In the genomic region with DNA sequence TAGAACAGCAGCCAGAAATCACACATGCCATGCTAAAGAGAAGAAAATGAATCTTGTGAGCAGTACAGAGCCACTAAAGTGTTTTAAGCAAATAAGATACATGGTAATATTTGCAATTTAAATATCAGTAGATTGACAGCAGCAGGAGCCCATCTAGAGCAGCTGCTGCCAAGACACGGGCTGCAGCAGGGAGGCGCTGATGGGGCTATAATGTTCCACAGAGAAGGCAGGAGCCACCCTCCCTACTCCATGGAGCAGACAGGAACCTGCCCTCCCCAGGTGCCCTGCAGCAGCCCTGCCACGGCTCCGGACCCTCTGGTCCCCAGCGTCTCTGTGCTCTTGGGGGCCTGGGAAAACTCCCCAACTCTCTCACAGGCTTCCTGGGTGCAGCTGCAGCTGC, we compare ENCODE assay signal across 22 cellular contexts.
"Had no signal": no experiment of that assay in that cellular context is flagged by ENCODE, and none has a peak within 500 bp of the region (broad histone marks: within the 10 kb centered on the region; RNA-seq: fewer than 3 reads in every experiment).

No MANE protein-coding gene starts in this region.

- H3K27me3 ChIP-seq: foreskin keratinocyte, neutrophil, pancreas, right atrium auricular region, tibial artery had no signal

- DNase-seq: activated CD4-positive, alpha-beta memory T cell treated with anti-CD3 and anti-CD28 coated beads, Interleukin-2, amount 10 ng/mL, durations not matched to agents 7 days and 5 days; activated CD4-positive, alpha-beta T cell treated with anti-CD3 and anti-CD28 coated beads, Interleukin-2, amount 10 ng/mL, durations not matched to agents 24 days and 14 days; activated gamma-delta T cell; activated naive CD4-positive, alpha-beta T cell treated with anti-CD3 and anti-CD28 coated beads, Interleukin-2, amount 50 U/mL, for 16 hours; activated T-cell treated with anti-CD3 and anti-CD28 coated beads for 4 hours; anterior cingulate cortex; effector CD4-positive, alpha-beta T cell; left ventricle myocardium inferior; mammary epithelial cell; midbrain; natural killer cell; psoas muscle; stimulated activated CD4-positive, alpha-beta T cell treated with anti-CD3 and anti-CD28 coated beads, Interleukin-4, amount 100 ng/mL, for 4 hours; stimulated activated naive CD8-positive, alpha-beta T cell treated with anti-CD3 and anti-CD28 coated beads, Interleukin-15, amount 100 ng/mL, for 72 hours; T-helper 17 cell; tibial artery had no signal

- H3K4me3 ChIP-seq: left ventricle myocardium inferior, pancreas, psoas muscle, right atrium auricular region, tibial artery had no signal

- H3K4me3 Mint-ChIP-seq: activated CD4-positive, alpha-beta memory T cell treated with anti-CD3 and anti-CD28 coated beads, Interleukin-2, amount 10 ng/mL, durations not matched to agents 7 days and 5 days; activated CD4-positive, alpha-beta T cell treated with anti-CD3 and anti-CD28 coated beads, Interleukin-2, amount 10 ng/mL, durations not matched to agents 24 days and 14 days; brain; dendritic cell treated with granulocyte-macrophage colony-stimulating factor and Interleukin-4, amounts not matched to agents 40 ng/mL and 50 ng/mL, for 4 days; natural killer cell; stimulated activated naive CD8-positive, alpha-beta T cell treated with anti-CD3 and anti-CD28 coated beads, Interleukin-15, amount 100 ng/mL, for 72 hours; T-helper 17 cell had no signal

- H3K4me1 Mint-ChIP-seq: activated CD4-positive, alpha-beta memory T cell treated with anti-CD3 and anti-CD28 coated beads, Interleukin-2, amount 10 ng/mL, durations not matched to agents 7 days and 5 days; activated CD4-positive, alpha-beta T cell treated with anti-CD3 and anti-CD28 coated beads, Interleukin-2, amount 10 ng/mL, durations not matched to agents 24 days and 14 days; brain; natural killer cell; stimulated activated naive CD8-positive, alpha-beta T cell treated with anti-CD3 and anti-CD28 coated beads, Interleukin-15, amount 100 ng/mL, for 72 hours; T-helper 17 cell had no signal

- H3K36me3 ChIP-seq: left ventricle myocardium inferior, neutrophil, pancreas, right atrium auricular region, tibial artery had no signal

- H3K4me1 ChIP-seq: foreskin keratinocyte, left ventricle myocardium inferior, pancreas, psoas muscle, right atrium auricular region, tibial artery had no signal

- H3K27ac Mint-ChIP-seq: activated CD4-positive, alpha-beta memory T cell treated with anti-CD3 and anti-CD28 coated beads, Interleukin-2, amount 10 ng/mL, durations not matched to agents 7 days and 5 days; activated CD4-positive, alpha-beta T cell treated with anti-CD3 and anti-CD28 coated beads, Interleukin-2, amount 10 ng/mL, durations not matched to agents 24 days and 14 days; brain; dendritic cell treated with granulocyte-macrophage colony-stimulating factor and Interleukin-4, amounts not matched to agents 40 ng/mL and 50 ng/mL, for 4 days; natural killer cell; T-helper 17 cell had no signal

- H3K27me3 Mint-ChIP-seq: activated CD4-positive, alpha-beta memory T cell treated with anti-CD3 and anti-CD28 coated beads, Interleukin-2, amount 10 ng/mL, durations not matched to agents 7 days and 5 days; activated CD4-positive, alpha-beta T cell treated with anti-CD3 and anti-CD28 coated beads, Interleukin-2, amount 10 ng/mL, durations not matched to agents 24 days and 14 days; dendritic cell treated with granulocyte-macrophage colony-stimulating factor and Interleukin-4, amounts not matched to agents 40 ng/mL and 50 ng/mL, for 4 days; stimulated activated naive CD8-positive, alpha-beta T cell treated with anti-CD3 and anti-CD28 coated beads, Interleukin-15, amount 100 ng/mL, for 72 hours; T-helper 17 cell had no signal

- H3K27ac ChIP-seq: foreskin keratinocyte, left ventricle myocardium inferior, neutrophil, pancreas, psoas muscle, right atrium auricular region, tibial artery had no signal

- ATAC-seq: foreskin keratinocyte, natural killer cell, pancreas, psoas muscle, T-helper 17 cell had no signal
